Comparison of ENCODE assay signal across 10 cellular contexts in the genomic region with DNA sequence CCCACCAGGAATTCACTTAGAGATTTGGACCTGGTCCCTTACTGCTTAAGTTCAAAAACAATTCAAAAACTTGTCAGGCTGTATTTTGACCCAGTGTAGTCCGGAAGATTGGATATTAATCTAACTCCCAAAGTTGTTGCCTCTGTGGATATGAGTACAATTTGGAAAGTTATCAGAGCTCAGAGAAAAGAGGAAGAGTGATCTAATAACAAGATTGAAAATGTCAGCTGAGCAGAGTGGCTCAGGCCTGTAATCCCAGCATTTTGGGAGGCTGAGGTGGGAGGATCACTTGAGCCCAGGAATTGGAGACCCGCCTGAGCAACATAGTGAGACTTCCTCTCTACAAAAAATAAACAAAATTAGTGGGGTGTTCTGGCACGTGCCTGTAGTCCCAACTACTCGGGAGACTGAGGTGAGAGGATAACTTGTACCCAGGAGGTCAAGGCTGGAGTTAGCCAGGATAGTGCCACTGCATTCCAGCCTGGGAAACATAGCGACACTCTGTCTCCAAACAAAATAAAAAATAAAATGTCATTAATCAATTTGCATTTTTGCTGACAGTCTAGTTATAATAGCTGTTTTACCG. TPM values are rescaled to one million over a fixed set of nuclear protein-coding genes. Genes with fewer than 3 reads are reported as not detected.
DNase-seq lines count a peak whose midpoint lies in the region; ATAC-seq and TF ChIP-seq lines count a peak whose summit lies in the region.
"Had no signal": no experiment of that assay in that cellular context is flagged by ENCODE, and none has a peak within 500 bp of the region (broad histone marks: within the 10 kb centered on the region; RNA-seq: fewer than 3 reads in every experiment).

No MANE protein-coding gene starts in this region.

- peaks cover 11 to 21% of the 10 kb centered on the region in 2 donors for H3K36me3 Mint-ChIP-seq in CD14-positive monocyte

- DNase-seq in CD14-positive monocyte (ENCODE audit: low spot score): no peak
- peak; percentile 6 for DNase-seq in NAMALWA (ENCODE audit: low spot score)
- no peak for DNase-seq in coronary artery (ENCODE audit: low spot score)
- no peak for DNase-seq in prostate gland (ENCODE audit: low spot score)
- no peak for DNase-seq in COR-L47 (lab: John Stamatoyannopoulos, UW)
- no peak for DNase-seq in NCI-H1694 (lab: John Stamatoyannopoulos, UW)
- DNase-seq: DMS79 treated with DMSO at 0.1 percent for 48 hours, occipital lobe had no signal

- H3K9me3 Mint-ChIP-seq in CD14-positive monocyte: no peaks in the 10 kb centered on the region

- peak overlapping the region in 6 of 7 donors; percentile 38 to 80 (median 60) for H3K27ac Mint-ChIP-seq in CD14-positive monocyte

- no peak for TF ChIP-seq POLR2A in prostate gland (IDR thresholded peaks at IDR 0.05)

- H3K4me3 ChIP-seq in coronary artery (peak overlapping the region; percentile 23), prostate gland (no peak overlapping the region)

- ATAC-seq in HG02938 (IDR thresholded peaks at IDR 0.05; ENCODE audit: unreplicated experiment): no peak
- no peak for ATAC-seq in HG02642 (IDR thresholded peaks at IDR 0.05; ENCODE audit: poor library complexity, unreplicated experiment)

- H3K27me3 ChIP-seq in prostate gland (replicated peaks; ENCODE audit: insufficient read depth): no peaks in the 10 kb centered on the region

- H3K4me1 Mint-ChIP-seq in CD14-positive monocyte: peaks cover 45% of the 10 kb centered on the region

- H3K27ac ChIP-seq in coronary artery: peak overlapping the region; percentile 66 to 80
- H3K27ac ChIP-seq in prostate gland: peak overlapping the region; percentile 61 to 76

- H3K9me3 ChIP-seq in prostate gland: no peaks in the 10 kb centered on the region

- no peak overlapping the region for H3K4me3 Mint-ChIP-seq in CD14-positive monocyte

- 52% methylated on average over 6 of the region's 6 CpGs for WGBS in prostate gland

- no peaks in the 10 kb centered on the region for H3K36me3 ChIP-seq in prostate gland

- no peak for TF ChIP-seq CTCF in CD14-positive monocyte (IDR thresholded peaks at IDR 0.05)
- no peak for TF ChIP-seq CTCF in coronary artery (IDR thresholded peaks at IDR 0.05)
- TF ChIP-seq CTCF in prostate gland (IDR thresholded peaks at IDR 0.05): no peak

- peaks cover 0 to 2% (median 0%) of the 10 kb centered on the region in 3 donors for H3K27me3 Mint-ChIP-seq in CD14-positive monocyte (ENCODE audit: low read depth in 3 of 3)

- intact Hi-C loops in CD14-positive monocyte (cut with micrococcal nuclease) (loop anchor here in 1 of 2 donors (5.0 kb wide), 3 partner anchors 38 to 118 kb away; a partner anchor contains a TSS), prostate gland (cut with DNase I) (loop anchor here (5.0 to 10.0 kb wide), 3 partner anchors 38 to 255 kb away; a partner anchor contains a TSS)

- H3K4me1 ChIP-seq in prostate gland (replicated peaks): no peaks in the 10 kb centered on the region

RNA-seq across cellular contexts. Expression of a gene that starts 3.2 kb away (rescaled TPM):
- 10 to 100 TPM; 17.9 to 20.9 TPM for polyA plus RNA-seq in CD14-positive monocyte
- 10 to 100 TPM; 14.8 to 38.3 TPM for total RNA-seq in prostate gland

RNA-seq across cellular contexts. Expression of a gene that starts 3.5 kb away (rescaled TPM):
- polyA plus RNA-seq in CD14-positive monocyte: 100 to 1,000 TPM; 148 to 167 TPM
- 100 to 1,000 TPM in 1 of 2 donors, 10 to 100 TPM in 1; 73.4 to 123 TPM for total RNA-seq in prostate gland

RNA-seq across cellular contexts. Expression of a gene that starts 54.4 kb away (rescaled TPM):
- 10 to 100 TPM; 26.1 to 45.8 TPM for polyA plus RNA-seq in CD14-positive monocyte
- total RNA-seq in prostate gland: 100 to 1,000 TPM; 259 to 265 TPM
